11 cellular contexts compared by ENCODE assay signal in the genomic region with DNA sequence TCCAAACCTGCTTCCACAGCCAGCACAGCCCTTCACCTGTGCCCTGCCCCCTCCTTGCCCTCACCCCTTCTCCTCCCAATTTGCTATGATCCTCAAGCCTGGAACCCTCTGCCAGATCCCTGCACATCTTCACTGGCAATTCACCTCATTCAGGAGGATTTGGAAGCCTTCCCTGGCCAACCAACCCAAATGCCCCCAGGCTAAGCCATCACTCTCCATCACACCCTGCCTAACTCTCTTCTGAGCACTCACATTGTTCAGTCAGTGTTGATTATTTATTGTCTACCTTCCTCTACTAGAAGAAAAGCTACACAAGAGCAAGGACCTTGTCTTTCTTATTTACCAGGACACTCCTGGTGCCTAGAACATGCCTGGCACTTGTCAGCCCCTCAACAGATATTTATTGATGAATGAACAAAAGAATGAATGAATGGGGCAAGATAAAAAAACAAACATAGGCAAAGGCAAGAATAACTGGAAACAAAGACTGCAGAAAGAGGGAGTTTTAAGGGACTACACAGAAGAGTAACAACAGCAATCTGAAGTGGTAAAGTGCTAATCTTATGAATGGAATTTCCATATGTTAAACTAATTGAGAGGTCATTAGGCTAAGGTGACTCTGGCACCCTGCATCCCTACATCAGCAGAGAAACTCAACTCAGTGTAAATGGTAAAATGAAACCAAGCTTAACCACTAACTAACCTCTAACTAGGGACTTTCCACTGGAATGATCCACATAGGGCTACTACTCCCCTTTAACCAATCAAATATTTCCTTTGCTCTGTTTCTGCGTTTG. TPM values are rescaled to one million over a fixed set of nuclear protein-coding genes. Genes with fewer than 3 reads are reported as not detected.
DNase-seq lines count a peak whose midpoint lies in the region; ATAC-seq and TF ChIP-seq lines count a peak whose summit lies in the region.
"Had no signal": no experiment of that assay in that cellular context is flagged by ENCODE, and none has a peak within 500 bp of the region (broad histone marks: within the 10 kb centered on the region; RNA-seq: fewer than 3 reads in every experiment).

No MANE protein-coding gene starts in this region.

- intact Hi-C loops in right cardiac atrium (cut with DNase I): no loop called here
- intact Hi-C loops in lower leg skin (cut with DNase I; ENCODE audit: low total_unique reads): no loop called here

- DNase-seq in endodermal cell (no peak), AG20443 (ENCODE audit: low spot score) (no peak), right cardiac atrium (no peak), lower leg skin (ENCODE audit: low spot score in 2 of 2) (no peak), HT-29 (ENCODE audit: low spot score) (no peak)
- DNase-seq: DMS 273 treated with DMSO at 0.1 percent for 48 hours, gastrocnemius medialis, retina had no signal

- peaks cover 35% of the 10 kb centered on the region for H3K36me3 ChIP-seq in endodermal cell (ENCODE audit: control insufficient read depth, insufficient read depth, low read length)

- no peaks in the 10 kb centered on the region for H3K27me3 ChIP-seq in endodermal cell (ENCODE audit: control insufficient read depth, insufficient read depth, low read length, poor library complexity, severe bottlenecking)
- no peaks in the 10 kb centered on the region for H3K27me3 ChIP-seq in right cardiac atrium (ENCODE audit: control insufficient read depth, insufficient read depth)
- H3K27me3 ChIP-seq: gastrocnemius medialis had no signal

- no peak overlapping the region for H3K9ac ChIP-seq in endodermal cell (ENCODE audit: extremely low read depth, low read length, poor library complexity, severe bottlenecking)

- H3K4me3 Mint-ChIP-seq in endodermal cell: no peak overlapping the region

- peak; percentile 98 for ATAC-seq in GM18873 (IDR thresholded peaks at IDR 0.05; ENCODE audit: low FRiP score, unreplicated experiment)
- ATAC-seq in GM21786 (IDR thresholded peaks at IDR 0.05; ENCODE audit: unreplicated experiment): peak; percentile 86
- peak; percentile 76 for ATAC-seq in HG03342 (IDR thresholded peaks at IDR 0.05; ENCODE audit: unreplicated experiment)
- no peak for ATAC-seq in right cardiac atrium
- ATAC-seq: gastrocnemius medialis had no signal

- TF ChIP-seq CTCF in endodermal cell (conservative IDR thresholded peaks at IDR 0.05) (no peak), lower leg skin (IDR thresholded peaks at IDR 0.05) (no peak)

- peaks cover 17% of the 10 kb centered on the region for H3K4me1 Mint-ChIP-seq in endodermal cell

- WGBS in endodermal cell (ENCODE audit: insufficient coverage in 1 of 2, insufficient read length in 1 of 2), 2 experiments: 71% methylated on average over 1 of the region's 1 CpG; no CpG with 5 or more reads in 1 of the 2 experiments
- 83% methylated on average over 1 of the region's 1 CpG for WGBS in right cardiac atrium
- WGBS in lower leg skin, 2 donors: 82 to 94% methylated on average over 1 of the region's 1 CpG

- H3K27ac ChIP-seq in endodermal cell (ENCODE audit: low read depth, low read length) (no peak overlapping the region), right cardiac atrium (ENCODE audit: low read length) (no peak overlapping the region)

- H3K9me3 ChIP-seq in endodermal cell (ENCODE audit: control insufficient read depth, low read length) (no peaks in the 10 kb centered on the region), right cardiac atrium (ENCODE audit: control insufficient read depth, low read length) (no peaks in the 10 kb centered on the region)
- H3K9me3 ChIP-seq: gastrocnemius medialis had no signal

- H3K36me3 Mint-ChIP-seq in endodermal cell (ENCODE audit: low read depth): peaks cover 76% of the 10 kb centered on the region

- H3K27me3 Mint-ChIP-seq in endodermal cell (ENCODE audit: insufficient read depth): no peaks in the 10 kb centered on the region

- H3K4me3 ChIP-seq in endodermal cell (ENCODE audit: low read length) (no peak overlapping the region), right cardiac atrium (ENCODE audit: low read length) (no peak overlapping the region), lower leg skin (ENCODE audit: low read depth, poor library complexity, severe bottlenecking) (no peak overlapping the region)
- H3K4me3 ChIP-seq: gastrocnemius medialis had no signal

- peak overlapping the region; percentile 3 for H3K27ac Mint-ChIP-seq in endodermal cell

- H3K9me3 Mint-ChIP-seq in endodermal cell: no peaks in the 10 kb centered on the region

- peaks cover 2% of the 10 kb centered on the region for H3K4me1 ChIP-seq in endodermal cell (ENCODE audit: control insufficient read depth, insufficient read depth, low read length)
- peaks cover 9% of the 10 kb centered on the region for H3K4me1 ChIP-seq in right cardiac atrium (ENCODE audit: control insufficient read depth, insufficient read depth, low read length)

- no peak for TF ChIP-seq POLR2A in lower leg skin (IDR thresholded peaks at IDR 0.05)

RNA-seq across cellular contexts. Expression of a gene that starts 33.4 kb away (rescaled TPM):
- total RNA-seq in endodermal cell (10 to 100 TPM; 31.6 to 71.0 TPM), right cardiac atrium (10 to 100 TPM; 44.4 to 57.8 (median 53.5) TPM), lower leg skin (10 to 100 TPM; 14.1 to 38.2 (median 18.5) TPM)
- 5.2 TPM for polyA plus RNA-seq in endodermal cell (2013, experiment 1 of 2)
- 5.7 TPM for polyA plus RNA-seq in endodermal cell (2013, experiment 2 of 2)
- polyA plus RNA-seq in right cardiac atrium: 17.9 TPM
- 0.23 and 0.38 TPM in 2 replicates for total RNA-seq in HT-29 (2014; rRNA removed; shearing (Covaris generic))

Comparison
In these comparisons a context has a peak if more than half of its experiments do, and no peak if none do; other contexts are left out.
1. ATAC-seq: peak in GM18873 (single experiment), GM21786 (single experiment) and HG03342 (single experiment); none in right cardiac atrium (0 of 2).
2. RNA of a gene that starts 33.4 kb away (total RNA-seq): 31.6 to 71.0 TPM in endodermal cell, 44.4 to 57.8 TPM in right cardiac atrium and 14.1 to 38.2 TPM in lower leg skin; 0.23 to 0.38 TPM in HT-29; every median in the first group is over 10 times any median in the second.